In the genomic region with DNA sequence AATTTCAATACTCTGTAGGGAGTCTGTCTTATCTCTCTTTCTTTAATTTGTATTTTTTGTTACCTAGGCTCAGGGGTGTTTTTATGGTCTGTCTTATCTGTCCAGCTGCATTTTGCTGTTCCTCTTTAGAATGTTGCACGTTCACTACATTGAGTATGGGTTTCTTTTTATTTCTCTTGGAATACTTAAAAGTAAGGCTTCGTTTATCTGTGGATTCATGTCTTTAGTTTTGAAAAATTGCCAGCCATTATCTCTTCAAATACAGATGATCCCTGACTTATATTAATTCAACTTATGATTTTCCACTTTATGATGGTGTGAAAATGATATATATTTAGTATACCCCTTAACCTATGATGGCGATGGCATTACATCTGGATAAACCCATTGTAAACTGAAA, we compare ENCODE assay signal across 3 cellular contexts.
"Had no signal": no experiment of that assay in that cellular context is flagged by ENCODE, and none has a peak within 500 bp of the region (broad histone marks: within the 10 kb centered on the region; RNA-seq: fewer than 3 reads in every experiment).

No MANE protein-coding gene starts in this region.

- H3K4me3 ChIP-seq: GM12878 had no signal

- DNase-seq: GDM1, GF-D8 had no signal
